8 cellular contexts compared by ENCODE assay signal in the genomic region with DNA sequence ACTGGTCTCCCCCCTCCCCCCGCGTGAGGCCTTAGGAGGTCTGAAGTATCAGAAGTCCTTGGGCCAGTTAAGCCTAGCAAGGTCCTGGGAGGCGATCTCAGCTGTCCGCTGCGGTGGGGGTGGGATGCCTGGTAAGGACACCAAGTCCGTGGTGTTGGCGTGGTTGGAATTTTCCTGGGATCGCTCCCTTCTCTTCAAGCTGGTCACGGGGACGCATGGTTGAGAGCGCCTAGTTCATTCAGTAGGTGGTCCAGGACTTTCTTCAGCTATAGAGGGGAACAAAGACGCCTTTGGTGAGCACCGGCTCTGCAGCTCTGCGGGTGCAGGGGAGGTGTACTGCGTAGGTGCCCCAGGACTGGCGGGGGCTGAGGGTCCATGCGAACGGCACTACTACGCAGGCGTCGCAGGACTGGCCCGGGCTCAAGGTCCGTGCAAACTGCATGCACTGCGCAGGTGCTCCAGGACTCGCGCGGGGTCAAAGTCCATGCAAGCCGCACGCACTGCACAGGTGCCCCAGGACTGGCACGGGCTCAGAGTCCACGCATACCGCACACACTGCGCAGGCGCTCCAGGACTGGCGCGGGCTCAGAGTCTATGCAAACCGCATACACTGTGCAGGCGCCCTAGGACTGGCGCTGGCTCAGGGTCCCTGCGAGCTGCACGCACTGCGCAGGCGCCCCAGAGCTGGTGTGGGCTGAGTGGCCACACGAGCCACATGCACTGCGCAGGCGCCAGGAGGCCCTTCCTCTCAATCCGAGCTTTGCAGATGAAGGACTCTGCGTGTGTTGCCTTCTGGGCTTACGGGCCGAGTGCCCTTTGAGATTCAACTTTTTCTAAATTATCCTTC. TPM values are rescaled to one million over a fixed set of nuclear protein-coding genes. Genes with fewer than 3 reads are reported as not detected.
DNase-seq lines count a peak whose midpoint lies in the region; ATAC-seq and TF ChIP-seq lines count a peak whose summit lies in the region.

No MANE protein-coding gene starts in this region.

- H3K27me3 Mint-ChIP-seq in natural killer cell (ENCODE audit: low read depth in 2 of 2): no peaks in the 10 kb centered on the region
- no peaks in the 10 kb centered on the region for H3K27me3 Mint-ChIP-seq in stimulated activated naive CD8-positive, alpha-beta T cell treated with anti-CD3 and anti-CD28 coated beads, Interleukin-15, amount 100 ng/mL, for 72 hours

- H3K27ac Mint-ChIP-seq in natural killer cell: peak overlapping the region; percentile 34 to 65
- peak overlapping the region in 1 of 2 donors; percentile 19 for H3K27ac Mint-ChIP-seq in stimulated activated naive CD8-positive, alpha-beta T cell treated with anti-CD3 and anti-CD28 coated beads, Interleukin-15, amount 100 ng/mL, for 72 hours

- H3K4me3 Mint-ChIP-seq in natural killer cell: peak overlapping the region; percentile 67
- H3K4me3 Mint-ChIP-seq in stimulated activated naive CD8-positive, alpha-beta T cell treated with anti-CD3 and anti-CD28 coated beads, Interleukin-15, amount 100 ng/mL, for 72 hours: peak overlapping the region; percentile 66 to 69

- no peak for TF ChIP-seq CTCF in natural killer cell (IDR thresholded peaks at IDR 0.05)

- intact Hi-C loops in natural killer cell (cut with micrococcal nuclease): loop anchor here (5.0 kb wide), 1 partner anchor 653 kb away; no protein-coding TSS in a partner anchor

- DNase-seq in NCI-H524 (lab: John Stamatoyannopoulos, UW) (peak; percentile 36 to 83), natural killer cell (peak; percentile 52), iPS-NIHi7 (ENCODE audit: extremely low spot score) (no peak)
- peak; percentile 49 for DNase-seq in activated T-cell treated with anti-CD3 and anti-CD28 coated beads, Interleukin-2, amount 50 U/mL, for 1 hour
- peak; percentile 72 for DNase-seq in stimulated activated naive CD8-positive, alpha-beta T cell treated with anti-CD3 and anti-CD28 coated beads, Interleukin-15, amount 100 ng/mL, for 72 hours

- ATAC-seq in esophagus mucosa (peak; percentile 64), natural killer cell (peak; percentile 59 to 78 (median 73)), GM21723 (IDR thresholded peaks at IDR 0.05; ENCODE audit: unreplicated experiment) (no peak)
- peak; percentile 68 for ATAC-seq in stimulated activated naive CD8-positive, alpha-beta T cell treated with anti-CD3 and anti-CD28 coated beads, Interleukin-15, amount 100 ng/mL, for 72 hours

- H3K36me3 Mint-ChIP-seq in natural killer cell: no peaks in the 10 kb centered on the region

- H3K9me3 Mint-ChIP-seq in natural killer cell: no peaks in the 10 kb centered on the region
- no peaks in the 10 kb centered on the region for H3K9me3 Mint-ChIP-seq in stimulated activated naive CD8-positive, alpha-beta T cell treated with anti-CD3 and anti-CD28 coated beads, Interleukin-15, amount 100 ng/mL, for 72 hours

- H3K4me1 Mint-ChIP-seq in natural killer cell: peaks cover 28 to 31% of the 10 kb centered on the region in 2 donors
- peaks cover 61% of the 10 kb centered on the region for H3K4me1 Mint-ChIP-seq in stimulated activated naive CD8-positive, alpha-beta T cell treated with anti-CD3 and anti-CD28 coated beads, Interleukin-15, amount 100 ng/mL, for 72 hours

- peak; percentile 25 for TF ChIP-seq POLR2A in GM18526 (IDR thresholded peaks at IDR 0.05; ENCODE audit: extremely low read depth, insufficient read length)

RNA-seq across cellular contexts. Expression of a gene that starts 36.6 kb away (rescaled TPM):
- 213 TPM for total RNA-seq in esophagus mucosa
- 100 to 1,000 TPM; 187 to 228 (median 219) TPM for total RNA-seq in natural killer cell
